ENCODE assay signal across 19 cellular contexts in the genomic region with DNA sequence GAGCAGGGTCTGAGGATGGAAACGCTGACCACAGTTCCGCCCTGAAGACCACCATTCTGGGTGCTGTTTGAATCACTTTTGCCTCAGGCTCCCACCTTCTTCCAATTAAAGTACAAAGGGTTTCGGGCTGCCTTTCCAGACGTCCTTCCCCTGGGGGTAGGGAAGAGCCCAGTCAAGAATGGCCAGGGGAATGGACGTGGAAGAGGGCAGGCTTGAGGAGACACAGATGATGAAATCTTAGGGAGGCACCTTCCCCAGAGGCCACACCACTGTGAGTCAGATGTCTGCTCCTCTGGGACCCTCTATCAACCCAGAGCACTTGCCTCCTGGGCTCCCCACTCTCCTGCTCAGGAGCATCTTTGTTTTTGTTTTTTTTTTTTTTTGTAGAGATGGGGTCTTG. TPM values are rescaled to one million over a fixed set of nuclear protein-coding genes. Genes with fewer than 3 reads are reported as not detected.
DNase-seq lines count a peak whose midpoint lies in the region; ATAC-seq, FAIRE-seq and TF ChIP-seq lines count a peak whose summit lies in the region.
"Had no signal": no experiment of that assay in that cellular context is flagged by ENCODE, and none has a peak within 500 bp of the region (broad histone marks: within the 10 kb centered on the region; RNA-seq: fewer than 3 reads in every experiment).

No MANE protein-coding gene starts in this region.

- intact Hi-C loops in HepG2 (cut with micrococcal nuclease; ENCODE audit: unreplicated experiment), result no loop called here

- TF ChIP-seq POLR2A in gastroesophageal sphincter (IDR thresholded peaks at IDR 0.05) (no peak), HepG2 (IDR thresholded peaks at IDR 0.05; ENCODE audit: insufficient read depth in 1 of 2, low read depth in 2 of 2, low read length in 2 of 2) (no peak)

- H3K9me3 ChIP-seq in SK-N-MC (ENCODE audit: low read depth, low read length) (no peaks in the 10 kb centered on the region), gastroesophageal sphincter (no peaks in the 10 kb centered on the region), HepG2 (ENCODE audit: low read length) (no peaks in the 10 kb centered on the region)

- POLR2A ChIA-PET in HepG2 (lab: Yijun Ruan, JAX), result interaction anchor here (1.1 to 5.3 kb wide), 5 partner anchors 10 to 33 kb away, joined by 4 to 125 read pairs (median 13); no protein-coding TSS in a partner anchor

- no peak for TF ChIP-seq RAD21 in HepG2 (CRISPR knock-in tag; IDR thresholded peaks at IDR 0.05)

- H3K4me2 ChIP-seq in HepG2 (ENCODE audit: low read depth, low read length), result no peak overlapping the region

- peak; percentile 41 for DNase-seq in ELR (ENCODE audit: low read depth)
- DNase-seq in SK-N-MC (ENCODE audit: low read depth, low spot score), result no peak
- peak; percentile 34 for DNase-seq in renal cortical epithelial cell (ENCODE audit: low read depth)
- no peak for DNase-seq in HepG2 (ENCODE audit: low spot score)
- no peak for DNase-seq in GM10266 (ENCODE audit: extremely low spot score)
- no peak for DNase-seq in COLO829 (ENCODE audit: low spot score)
- DNase-seq: activated CD8-positive, alpha-beta T cell treated with anti-CD3 and anti-CD28 coated beads, Interleukin-2, amount 10 ng/mL, durations not matched to agents 7 days and 5 days; MM.1S; NCI-H187 treated with DMSO at 0.1 percent for 48 hours; NCI-H526; PC-3; stimulated activated CD4-positive, alpha-beta T cell treated with anti-CD3 and anti-CD28 coated beads, Interleukin-1b, Interleukin-23, amount 100 ng/mL, for 48 hours; substantia nigra had no signal

- in situ Hi-C loops in HepG2 (cut with HindIII; ENCODE audit: extremely low pct_ligation_motif_present, low pct_unique_long_range_greater_than_20kb), result no loop called here

- TF ChIP-seq EP300 in gastroesophageal sphincter (IDR thresholded peaks at IDR 0.05), result no peak
- no peak for TF ChIP-seq EP300 in HepG2 (IDR thresholded peaks at IDR 0.05; ENCODE audit: low read depth in 2 of 2, low read length in 2 of 2)
- no peak for TF ChIP-seq EP300 in HepG2 (CRISPR knock-in tag; IDR thresholded peaks at IDR 0.05; ENCODE audit: borderline replicate concordance)

- H4K20me1 ChIP-seq in HepG2 (ENCODE audit: insufficient read depth, low read length), result no peaks in the 10 kb centered on the region

- no peaks in the 10 kb centered on the region for H3K36me3 ChIP-seq in SK-N-MC (ENCODE audit: insufficient read depth, low read length)
- no peaks in the 10 kb centered on the region for H3K36me3 ChIP-seq in gastroesophageal sphincter
- H3K36me3 ChIP-seq in HepG2 (replicated peaks in 1 of 2; ENCODE audit: control insufficient read depth in 1 of 2, insufficient read depth in 2 of 2, low read length in 2 of 2), result peaks cover 0 to 4% of the 10 kb centered on the region in 2 experiments; a peak in 1 of 5 replicates

- H3K27ac ChIP-seq in SK-N-MC (peak overlapping the region; percentile 10; the same call in 1 of the 2 replicates), gastroesophageal sphincter (peak overlapping the region in 3 of 4 donors; percentile 89 to 96 (median 92)), HepG2 (ENCODE audit: extremely low read length, insufficient read depth, low read length) (no peak overlapping the region)

- no TSS peak for BruUV-seq in HepG2 (replicated peaks; lab: Mats Ljungman, UMichigan)

- TF ChIP-seq CTCF in gastroesophageal sphincter (IDR thresholded peaks at IDR 0.05) (no peak), HepG2 (CRISPR knock-in tag; IDR thresholded peaks at IDR 0.05) (no peak), GM10266 (IDR thresholded peaks at IDR 0.05; ENCODE audit: control insufficient read depth, insufficient read depth, low read depth, missing control alignments) (no peak)

- no peak overlapping the region for H2AFZ ChIP-seq in HepG2 (ENCODE audit: low read length)

- ATAC-seq in gastroesophageal sphincter (no peak), GM18511 (IDR thresholded peaks at IDR 0.05; ENCODE audit: unreplicated experiment) (no peak), HepG2 (no peak)
- ATAC-seq: activated CD8-positive, alpha-beta T cell treated with anti-CD3 and anti-CD28 coated beads, Interleukin-2, amount 10 ng/mL, durations not matched to agents 7 days and 5 days; PC-3; right cardiac atrium had no signal

- H3K27me3 ChIP-seq in gastroesophageal sphincter (no peaks in the 10 kb centered on the region), HepG2 (ENCODE audit: control insufficient read depth in 1 of 2, insufficient read depth in 2 of 2, low read length in 2 of 2) (no peaks in the 10 kb centered on the region)

- WGBS in gastroesophageal sphincter (ENCODE audit: low coverage in 1 of 2), 2 donors, result 94 to 100% methylated on average over 1 to 3 of the region's 5 CpGs
- 98% methylated on average over 5 of the region's 5 CpGs for WGBS in HepG2 (ENCODE audit: low lambda C conversion rate)

- H3K79me2 ChIP-seq in HepG2 (ENCODE audit: insufficient read depth, low read length), result no peaks in the 10 kb centered on the region

- no peak overlapping the region for H3K9ac ChIP-seq in SK-N-MC (ENCODE audit: insufficient read length)
- H3K9ac ChIP-seq in HepG2 (ENCODE audit: insufficient read depth, low read depth, low read length), result no peak overlapping the region

- H3K4me3 ChIP-seq in SK-N-MC (no peak overlapping the region), gastroesophageal sphincter (no peak overlapping the region), HepG2 (replicated peaks in 1 of 3; ENCODE audit: insufficient read depth in 1 of 3, low read depth in 2 of 3, low read length in 3 of 3) (no peak overlapping the region)

- CTCF ChIA-PET in HepG2 (lab: Yijun Ruan, JAX; ENCODE audit: low intra/inter-chr PET ratio, low total read pairs), result no interaction called here

- FAIRE-seq in HepG2 (lab: Jason Lieb, UNC), result no peak
- FAIRE-seq: colon, D721Med, HTR-8/SVneo had no signal

- H3K4me1 ChIP-seq in gastroesophageal sphincter (peaks cover 12 to 89% (median 36%) of the 10 kb centered on the region in 3 donors), HepG2 (ENCODE audit: insufficient read depth, low read length) (peaks cover 75% of the 10 kb centered on the region)

TF ChIP-seq in HepG2, 621 proteins besides CTCF, POLR2A, EP300 and RAD21:
- TF ChIP-seq KDM1A (CRISPR knock-in tag; IDR thresholded peaks at IDR 0.05) (no peak), ZC3H13 (CRISPR knock-in tag; IDR thresholded peaks at IDR 0.05) (no peak), ZNF816 (CRISPR knock-in tag; IDR thresholded peaks at IDR 0.05; ENCODE audit: borderline replicate concordance) (no peak), KDM5A (IDR thresholded peaks at IDR 0.05; ENCODE audit: borderline replicate concordance, low read length) (no peak)
- TF ChIP-seq, protein P1, sequence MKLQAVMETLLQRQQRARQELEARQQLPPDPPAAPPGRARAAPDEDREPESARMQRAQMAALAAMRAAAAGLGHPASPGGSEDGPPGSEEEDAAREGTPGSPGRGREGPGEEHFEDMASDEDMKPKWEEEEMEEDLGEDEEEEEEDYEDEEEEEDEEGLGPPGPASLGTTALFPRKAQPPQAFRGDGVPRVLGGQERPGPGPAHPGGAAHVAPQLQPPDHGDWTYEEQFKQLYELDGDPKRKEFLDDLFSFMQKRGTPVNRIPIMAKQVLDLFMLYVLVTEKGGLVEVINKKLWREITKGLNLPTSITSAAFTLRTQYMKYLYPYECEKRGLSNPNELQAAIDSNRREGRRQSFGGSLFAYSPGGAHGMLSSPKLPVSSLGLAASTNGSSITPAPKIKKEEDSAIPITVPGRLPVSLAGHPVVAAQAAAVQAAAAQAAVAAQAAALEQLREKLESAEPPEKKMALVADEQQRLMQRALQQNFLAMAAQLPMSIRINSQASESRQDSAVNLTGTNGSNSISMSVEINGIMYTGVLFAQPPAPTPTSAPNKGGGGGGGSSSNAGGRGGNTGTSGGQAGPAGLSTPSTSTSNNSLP (IDR thresholded peaks at IDR 0.05; ENCODE audit: low read depth, low read length), result no peak

RNA-seq across cellular contexts. Expression of a gene that starts 27.5 kb away (rescaled TPM):
- total RNA-seq in gastroesophageal sphincter (100 to 1,000 TPM in 1 of 4 donors, 10 to 100 TPM in 3; 70.9 to 234 (median 85.9) TPM), renal cortical epithelial cell (9.7 and 33.2 TPM in 2 replicates), HepG2 (2016; rRNA removed; fragmentation: Illumina TruSeq; extraction: Trizol) (84.6 and 132 TPM in 2 replicates)
- 43.5 and 50.3 TPM in 2 replicates for total RNA-seq in HepG2 (2016; cell fraction: cytosol; rRNA removed; fragmentation: Illumina TruSeq; extraction: Trizol; ENCODE audit: low read depth)
- 77.0 and 127 TPM in 2 replicates for total RNA-seq in HepG2 (2016; cell fraction: insoluble cytoplasmic fraction; rRNA removed; fragmentation: Illumina TruSeq; extraction: Trizol)
- total RNA-seq in HepG2 (2016; cell fraction: membrane; rRNA removed; fragmentation: Illumina TruSeq; extraction: Trizol), result 144 and 145 TPM in 2 replicates
- total RNA-seq in HepG2 (2016; cell fraction: nucleus; rRNA removed; fragmentation: Illumina TruSeq; extraction: Trizol), result 105 and 134 TPM in 2 replicates
- polyA plus RNA-seq in HepG2 (2011; rRNA removed), result 242 and 284 TPM in 2 replicates
- polyA plus RNA-seq in HepG2 (2011; cell fraction: cytosol; rRNA removed), result 101 and 160 TPM in 2 replicates
- polyA plus RNA-seq in HepG2 (2011; cell fraction: nucleus; rRNA removed), result 555 and 802 TPM in 2 replicates
- polyA plus RNA-seq in HepG2 (2012), result 157 and 253 TPM in 2 replicates
- 47.6 and 47.9 TPM in 2 replicates for polyA plus RNA-seq in HepG2 (2016; cell fraction: cytosol; fragmentation: Illumina TruSeq; extraction: Trizol; ENCODE audit: low read depth)
- 136 and 193 TPM in 2 replicates for polyA plus RNA-seq in HepG2 (2016; cell fraction: insoluble cytoplasmic fraction; fragmentation: Illumina TruSeq; extraction: Trizol; ENCODE audit: low read depth)
- 144 and 154 TPM in 2 replicates for polyA plus RNA-seq in HepG2 (2016; cell fraction: membrane; fragmentation: Illumina TruSeq; extraction: Trizol; ENCODE audit: low read depth)
- polyA plus RNA-seq in HepG2 (2016; cell fraction: nucleus; fragmentation: Illumina TruSeq; extraction: Trizol; ENCODE audit: insufficient read depth, low read depth), result 467 and 522 TPM in 2 replicates
- polyA minus RNA-seq in HepG2 (2011; rRNA and poly(A)+ RNA removed; ENCODE audit: low replicate concordance), result 24.5 and 186 TPM in 2 replicates
- 155 and 166 TPM in 2 replicates for polyA minus RNA-seq in HepG2 (2011; cell fraction: cytosol; rRNA and poly(A)+ RNA removed)
- 97.5 and 127 TPM in 2 replicates for polyA minus RNA-seq in HepG2 (2011; cell fraction: nucleus; rRNA and poly(A)+ RNA removed)

Comparison
In these comparisons a context has a peak if more than half of its experiments do, and no peak if none do; other contexts are left out.
1. DNase-seq: peak in ELR (single experiment) and renal cortical epithelial cell (single experiment); none in SK-N-MC (single experiment), HepG2 (single experiment), GM10266 (single experiment) and COLO829 (single experiment).